34 cellular contexts compared by ENCODE assay signal in the genomic region with DNA sequence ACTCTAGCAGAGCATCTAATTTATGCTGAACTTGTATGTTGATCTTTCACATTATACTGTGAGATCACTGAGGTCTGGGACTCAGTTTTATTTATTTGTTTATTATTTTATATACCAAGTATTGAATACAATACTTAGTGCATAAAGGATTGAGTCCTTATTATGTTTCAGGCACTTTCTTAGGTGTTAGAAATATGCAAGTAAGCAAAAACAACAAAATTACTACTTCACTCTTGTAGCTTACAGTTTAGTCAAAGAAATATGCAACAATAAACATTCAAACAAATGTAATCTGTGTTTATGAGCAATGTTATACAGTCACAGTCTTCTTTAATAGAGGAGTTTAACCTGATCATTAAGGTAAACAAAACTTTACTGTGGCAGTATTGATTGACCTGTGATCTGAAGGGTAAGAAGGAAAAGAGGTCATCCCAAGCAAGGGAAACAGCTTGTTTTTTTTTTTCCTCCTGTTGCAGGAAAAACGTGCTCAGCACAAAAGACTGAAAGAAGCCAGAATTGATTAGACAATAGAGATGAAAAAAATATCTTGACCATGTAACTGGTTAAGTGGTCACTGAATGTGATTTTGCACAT.
"Had no signal": no experiment of that assay in that cellular context is flagged by ENCODE, and none has a peak within 500 bp of the region (broad histone marks: within the 10 kb centered on the region; RNA-seq: fewer than 3 reads in every experiment).

No MANE protein-coding gene starts in this region.

- H3K27ac ChIP-seq: brain microvascular endothelial cell, coronary artery, dorsolateral prefrontal cortex had no signal

- H3K4me1 Mint-ChIP-seq: activated CD4-positive, alpha-beta memory T cell treated with anti-CD3 and anti-CD28 coated beads, Interleukin-2, amount 10 ng/mL, durations not matched to agents 7 days and 5 days; activated CD4-positive, alpha-beta T cell treated with anti-CD3 and anti-CD28 coated beads for 36 hours; activated CD4-positive, alpha-beta T cell treated with anti-CD3 and anti-CD28 coated beads, Interleukin-2, amount 10 ng/mL, durations not matched to agents 24 days and 14 days; activated naive CD4-positive, alpha-beta T cell treated with anti-CD3 and anti-CD28 coated beads, Interleukin-2, amount 10 ng/mL, durations not matched to agents 7 days and 5 days; activated naive CD8-positive, alpha-beta T cell treated with anti-CD3 and anti-CD28 coated beads, Interleukin-2, amount 10 ng/mL, durations not matched to agents 7 days and 5 days; central memory CD8-positive, alpha-beta T cell; T-helper 17 cell had no signal

- H3K27ac Mint-ChIP-seq: activated CD4-positive, alpha-beta memory T cell treated with anti-CD3 and anti-CD28 coated beads, Interleukin-2, amount 10 ng/mL, durations not matched to agents 7 days and 5 days; activated CD4-positive, alpha-beta T cell treated with anti-CD3 and anti-CD28 coated beads for 36 hours; activated CD4-positive, alpha-beta T cell treated with anti-CD3 and anti-CD28 coated beads, Interleukin-2, amount 10 ng/mL, durations not matched to agents 24 days and 14 days; activated naive CD4-positive, alpha-beta T cell treated with anti-CD3 and anti-CD28 coated beads, Interleukin-2, amount 10 ng/mL, durations not matched to agents 7 days and 5 days; activated naive CD4-positive, alpha-beta T cell treated with anti-CD3 and anti-CD28 coated beads, Interleukin-2, amount 50 U/mL, for 72 hours; activated naive CD8-positive, alpha-beta T cell treated with anti-CD3 and anti-CD28 coated beads, Interleukin-2, amount 10 ng/mL, durations not matched to agents 7 days and 5 days; activated T-cell treated with anti-CD3 and anti-CD28 coated beads, Interleukin-2, amount 50 U/mL, for 24 hours; activated T-cell treated with anti-CD3 and anti-CD28 coated beads, Interleukin-2, amount 50 U/mL, for 72 hours; dendritic cell treated with granulocyte-macrophage colony-stimulating factor and Interleukin-4, amounts not matched to agents 40 ng/mL and 50 ng/mL, for 4 days; endodermal cell; T-helper 17 cell; T-helper 2 cell treated with Interferon-gamma antibody and Interleukin-4, amounts not matched to agents 5 μg/mL and 100 μg/mL, for 36 hours had no signal

- H3K9me3 Mint-ChIP-seq: activated CD4-positive, alpha-beta memory T cell treated with anti-CD3 and anti-CD28 coated beads, Interleukin-2, amount 10 ng/mL, durations not matched to agents 7 days and 5 days; activated naive CD8-positive, alpha-beta T cell treated with anti-CD3 and anti-CD28 coated beads, Interleukin-2, amount 10 ng/mL, durations not matched to agents 7 days and 5 days; central memory CD8-positive, alpha-beta T cell had no signal

- H3K27me3 Mint-ChIP-seq: activated CD4-positive, alpha-beta memory T cell treated with anti-CD3 and anti-CD28 coated beads, Interleukin-2, amount 10 ng/mL, durations not matched to agents 7 days and 5 days; activated CD4-positive, alpha-beta T cell treated with anti-CD3 and anti-CD28 coated beads for 36 hours; activated CD4-positive, alpha-beta T cell treated with anti-CD3 and anti-CD28 coated beads, Interleukin-2, amount 10 ng/mL, durations not matched to agents 24 days and 14 days; activated naive CD4-positive, alpha-beta T cell treated with anti-CD3 and anti-CD28 coated beads, Interleukin-2, amount 10 ng/mL, durations not matched to agents 7 days and 5 days; activated naive CD8-positive, alpha-beta T cell treated with anti-CD3 and anti-CD28 coated beads, Interleukin-2, amount 10 ng/mL, durations not matched to agents 7 days and 5 days; activated T-cell treated with anti-CD3 and anti-CD28 coated beads, Interleukin-2, amount 50 U/mL, for 24 hours; central memory CD8-positive, alpha-beta T cell; dendritic cell treated with granulocyte-macrophage colony-stimulating factor and Interleukin-4, amounts not matched to agents 40 ng/mL and 50 ng/mL, for 4 days; T-helper 17 cell had no signal

- H3K27me3 ChIP-seq: brain microvascular endothelial cell, dorsolateral prefrontal cortex had no signal

- H3K36me3 ChIP-seq: brain microvascular endothelial cell had no signal

- ATAC-seq: activated CD4-positive, alpha-beta T cell treated with anti-CD3 and anti-CD28 coated beads for 36 hours; activated naive CD4-positive, alpha-beta T cell treated with anti-CD3 and anti-CD28 coated beads, Interleukin-2, amount 50 U/mL, for 72 hours; activated T-cell treated with anti-CD3 and anti-CD28 coated beads, Interleukin-2, amount 50 U/mL, for 72 hours; esophagus mucosa; T-helper 17 cell had no signal

- H3K4me3 Mint-ChIP-seq: activated CD4-positive, alpha-beta memory T cell treated with anti-CD3 and anti-CD28 coated beads, Interleukin-2, amount 10 ng/mL, durations not matched to agents 7 days and 5 days; activated CD4-positive, alpha-beta T cell treated with anti-CD3 and anti-CD28 coated beads for 36 hours; activated CD4-positive, alpha-beta T cell treated with anti-CD3 and anti-CD28 coated beads, Interleukin-2, amount 10 ng/mL, durations not matched to agents 24 days and 14 days; activated naive CD4-positive, alpha-beta T cell treated with anti-CD3 and anti-CD28 coated beads, Interleukin-2, amount 10 ng/mL, durations not matched to agents 7 days and 5 days; activated naive CD8-positive, alpha-beta T cell treated with anti-CD3 and anti-CD28 coated beads, Interleukin-2, amount 10 ng/mL, durations not matched to agents 7 days and 5 days; activated T-cell treated with anti-CD3 and anti-CD28 coated beads, Interleukin-2, amount 50 U/mL, for 24 hours; activated T-cell treated with anti-CD3 and anti-CD28 coated beads, Interleukin-2, amount 50 U/mL, for 72 hours; central memory CD8-positive, alpha-beta T cell; dendritic cell treated with granulocyte-macrophage colony-stimulating factor and Interleukin-4, amounts not matched to agents 40 ng/mL and 50 ng/mL, for 4 days; endodermal cell; T-helper 17 cell; T-helper 2 cell treated with Interferon-gamma antibody and Interleukin-4, amounts not matched to agents 5 μg/mL and 100 μg/mL, for 36 hours had no signal

- DNase-seq: activated CD4-positive, alpha-beta memory T cell treated with anti-CD3 and anti-CD28 coated beads, Interleukin-2, amount 10 ng/mL, durations not matched to agents 7 days and 5 days; activated CD4-positive, alpha-beta T cell treated with anti-CD3 and anti-CD28 coated beads for 36 hours; activated CD4-positive, alpha-beta T cell treated with anti-CD3 and anti-CD28 coated beads, Interleukin-2, amount 10 ng/mL, durations not matched to agents 24 days and 14 days; activated CD4-positive, alpha-beta T cell treated with anti-CD3 and anti-CD28 coated beads, Interleukin-2, amount 50 U/mL, for 4 hours; activated CD4-positive, CD25-positive, alpha-beta regulatory T cell; activated CD4-positive, CD25-positive, alpha-beta regulatory T cell treated with anti-CD3 and anti-CD28 coated beads, Interleukin-2, amount 50 U/mL, for 72 hours; activated CD8-positive, alpha-beta memory T cell treated with anti-CD3 and anti-CD28 coated beads, Interleukin-2, amount 50 U/mL, for 48 hours; activated gamma-delta T cell; activated naive CD4-positive, alpha-beta T cell; activated naive CD4-positive, alpha-beta T cell treated with anti-CD3 and anti-CD28 coated beads, Interleukin-2, amount 10 ng/mL, durations not matched to agents 7 days and 5 days; activated naive CD8-positive, alpha-beta T cell treated with anti-CD3 and anti-CD28 coated beads, Interleukin-2, amount 10 ng/mL, durations not matched to agents 7 days and 5 days; activated T-cell treated with anti-CD3 and anti-CD28 coated beads for 4 hours; activated T-cell treated with anti-CD3 and anti-CD28 coated beads, Interleukin-2, amount 50 U/mL, for 24 hours; activated T-cell treated with anti-CD3 and anti-CD28 coated beads, Interleukin-2, amount 50 U/mL, for 72 hours; amniotic stem cell; anterior cingulate cortex; brain microvascular endothelial cell; dorsolateral prefrontal cortex; effector memory CD4-positive, alpha-beta T cell; endodermal cell; foreskin fibroblast; head of caudate nucleus; T-helper 1 cell; T-helper 17 cell; T1000 had no signal

- FAIRE-seq: astrocyte, bronchial epithelial cell, frontal cortex had no signal

- H3K4me3 ChIP-seq: coronary artery, dorsolateral prefrontal cortex had no signal

- H3K36me3 Mint-ChIP-seq: activated naive CD4-positive, alpha-beta T cell treated with anti-CD3 and anti-CD28 coated beads, Interleukin-2, amount 10 ng/mL, durations not matched to agents 7 days and 5 days; activated naive CD8-positive, alpha-beta T cell treated with anti-CD3 and anti-CD28 coated beads, Interleukin-2, amount 10 ng/mL, durations not matched to agents 7 days and 5 days had no signal
